14 cellular contexts compared by ENCODE assay signal in genomic region chr2:66683068-66683467, GRCh38.
DNase-seq lines count a peak whose midpoint lies in the region; ATAC-seq, FAIRE-seq and TF ChIP-seq lines count a peak whose summit lies in the region.
"Had no signal": no experiment of that assay in that cellular context is flagged by ENCODE, and none has a peak within 500 bp of the region (broad histone marks: within the 10 kb centered on the region; RNA-seq: fewer than 3 reads in every experiment).

No MANE protein-coding gene starts in this region.

- WGBS in IMR-90 (ENCODE audit: extremely low coverage in 2 of 2, insufficient read length in 1 of 2), 2 experiments = no CpG with 5 or more reads among the region's 2 CpGs
- 92% methylated on average over 2 of the region's 2 CpGs; no CpG with 5 or more reads in 1 of the 2 experiments for WGBS in endodermal cell (ENCODE audit: insufficient coverage in 1 of 2, insufficient read length in 1 of 2), 2 experiments

- H3K56ac ChIP-seq in IMR-90 (ENCODE audit: extremely low read depth, insufficient read depth, low read length) = no peak overlapping the region

- peaks cover 23% of the 10 kb centered on the region for H3K4me1 Mint-ChIP-seq in neural progenitor cell
- peaks cover 46% of the 10 kb centered on the region for H3K4me1 Mint-ChIP-seq in endodermal cell
- H3K4me1 Mint-ChIP-seq: CD4-positive, CD25-positive, alpha-beta regulatory T cell had no signal

- H2BK15ac ChIP-seq in IMR-90 (ENCODE audit: low read depth, low read length) = no peak overlapping the region; the same call in 2 of the 3 replicates

- H3K9me1 ChIP-seq in IMR-90 (ENCODE audit: insufficient read depth, low read length) = no peaks in the 10 kb centered on the region

- H3K9me3 ChIP-seq in IMR-90 (ENCODE audit: control insufficient read depth, insufficient read depth, low read length) (no peaks in the 10 kb centered on the region), kidney (ENCODE audit: control insufficient read depth in 1 of 2, low read length in 2 of 2) (no peaks in the 10 kb centered on the region), neural progenitor cell (ENCODE audit: low read depth) (no peaks in the 10 kb centered on the region), endodermal cell (ENCODE audit: control insufficient read depth, low read length) (no peaks in the 10 kb centered on the region)
- H3K9me3 ChIP-seq: BLaER1 treated with 17β-estradiol and CSF1 and Interleukin-3, amounts not matched to agents 10 nM and 100 nM; HAP-1 had no signal

- H3F3A ChIP-seq in neural progenitor cell (ENCODE audit: low read depth) = peaks cover 9% of the 10 kb centered on the region

- H2AK5ac ChIP-seq in IMR-90 (ENCODE audit: low read depth, low read length) = 0 out of 2 replicates have a peak overlapping the region, but pooled peaks have one; percentile 46

- H3K27me3 ChIP-seq in IMR-90 (ENCODE audit: control insufficient read depth, insufficient read depth, low read length) = no peaks in the 10 kb centered on the region
- no peaks in the 10 kb centered on the region for H3K27me3 ChIP-seq in neural progenitor cell
- H3K27me3 ChIP-seq in endodermal cell (ENCODE audit: control insufficient read depth, insufficient read depth, low read length, poor library complexity, severe bottlenecking) = peaks cover 66% of the 10 kb centered on the region
- H3K27me3 ChIP-seq: BLaER1 treated with 17β-estradiol and CSF1 and Interleukin-3, amounts not matched to agents 10 nM and 100 nM had no signal

- H4K5ac ChIP-seq in IMR-90 (ENCODE audit: low read depth, low read length) = no peak overlapping the region

- CTCF ChIA-PET in IMR-90 (lab: Yijun Ruan, JAX) = interaction anchor here (0.5 kb wide), 1 partner anchor 18 kb away, joined by 3 read pairs; no protein-coding TSS in a partner anchor

- H3K9me3 Mint-ChIP-seq in neural progenitor cell (no peaks in the 10 kb centered on the region), endodermal cell (no peaks in the 10 kb centered on the region)

- no peak overlapping the region for H2BK120ac ChIP-seq in IMR-90 (ENCODE audit: low read depth, low read length)

- in situ Hi-C loops in IMR-90 (cut with MboI; ENCODE audit: low sequenced_read_pairs) = no loop called here

- no peak overlapping the region for H3K23ac ChIP-seq in IMR-90 (ENCODE audit: low read depth, low read length)

- H4K20me1 ChIP-seq in IMR-90 (ENCODE audit: insufficient read depth, low read length) = no peaks in the 10 kb centered on the region
- no peaks in the 10 kb centered on the region for H4K20me1 ChIP-seq in neural progenitor cell (ENCODE audit: low read depth)
- H4K20me1 ChIP-seq: BLaER1 treated with 17β-estradiol and CSF1 and Interleukin-3, amounts not matched to agents 10 nM and 100 nM had no signal

- no peaks in the 10 kb centered on the region for H3K79me1 ChIP-seq in IMR-90 (ENCODE audit: low read depth in 1 of 2, low read length in 2 of 2)

- FAIRE-seq in D721Med (lab: Jason Lieb, UNC) (peak; percentile 76), kidney (lab: Jason Lieb, UNC) (no peak)
- FAIRE-seq: H1 had no signal

- dilution Hi-C loops in IMR-90 (cut with HindIII; ENCODE audit: low sequenced_read_pairs, unreplicated experiment) = no loop called here

- H3K27ac Mint-ChIP-seq in neural progenitor cell (no peak overlapping the region), endodermal cell (no peak overlapping the region)
- H3K27ac Mint-ChIP-seq: CD4-positive, CD25-positive, alpha-beta regulatory T cell had no signal

- no peak overlapping the region for H2BK5ac ChIP-seq in IMR-90 (ENCODE audit: low read depth, low read length, poor library complexity, severe bottlenecking)

- H3K36me3 ChIP-seq in IMR-90 (ENCODE audit: control insufficient read depth, insufficient read depth, low read length) = no peaks in the 10 kb centered on the region
- no peaks in the 10 kb centered on the region for H3K36me3 ChIP-seq in kidney (ENCODE audit: control insufficient read depth in 1 of 2, insufficient read depth in 2 of 2, low read length in 2 of 2)
- H3K36me3 ChIP-seq in neural progenitor cell = no peaks in the 10 kb centered on the region
- no peaks in the 10 kb centered on the region for H3K36me3 ChIP-seq in endodermal cell (ENCODE audit: control insufficient read depth, insufficient read depth, low read length)
- H3K36me3 ChIP-seq: BLaER1 treated with 17β-estradiol and CSF1 and Interleukin-3, amounts not matched to agents 10 nM and 100 nM; HAP-1 had no signal

- POLR2A ChIA-PET in IMR-90 (lab: Charles Lee; ENCODE audit: unreplicated experiment) = no interaction called here

- TF ChIP-seq CTCF in D721Med (IDR thresholded peaks at IDR 0.05; ENCODE audit: insufficient read depth, missing control alignments) = no peak
- no peak for TF ChIP-seq CTCF in IMR-90 (conservative IDR thresholded peaks at IDR 0.05; ENCODE audit: low read depth, low read length)
- no peak for TF ChIP-seq CTCF in kidney (IDR thresholded peaks at IDR 0.05; ENCODE audit: borderline replicate concordance, extremely low read depth, insufficient read depth)
- no peak for TF ChIP-seq CTCF in neural progenitor cell (IDR thresholded peaks at IDR 0.05)
- TF ChIP-seq CTCF in endodermal cell (conservative IDR thresholded peaks at IDR 0.05) = no peak

- no TSS peak for BruUV-seq in IMR-90 (replicated peaks; lab: Mats Ljungman, UMichigan)

- H3K4me2 ChIP-seq in IMR-90 (ENCODE audit: low read depth, low read length) = no peak overlapping the region
- H3K4me2 ChIP-seq in neural progenitor cell = peak overlapping the region; percentile 43
- H3K4me2 ChIP-seq: BLaER1 treated with 17β-estradiol and CSF1 and Interleukin-3, amounts not matched to agents 10 nM and 100 nM had no signal

- intact Hi-C loops in IMR-90 (cut with micrococcal nuclease) (no loop called here), kidney (cut with DNase I) (no loop called here)

- TF ChIP-seq RAD21 in IMR-90 (IDR thresholded peaks at IDR 0.05; ENCODE audit: low read length) = no peak

- H4K91ac ChIP-seq in IMR-90 (ENCODE audit: insufficient read depth, low read depth, low read length) = no peak overlapping the region

- H4K8ac ChIP-seq in IMR-90 (ENCODE audit: low read depth in 2 of 2, low read length in 2 of 2) = no peak overlapping the region; a peak in 1 of 4 replicates

- H3K4me3 Mint-ChIP-seq in neural progenitor cell (no peak overlapping the region), endodermal cell (no peak overlapping the region)
- H3K4me3 Mint-ChIP-seq: CD4-positive, CD25-positive, alpha-beta regulatory T cell had no signal

- no peaks in the 10 kb centered on the region for H3K79me2 ChIP-seq in neural progenitor cell (ENCODE audit: low read depth)

- H2AFZ ChIP-seq in IMR-90 (replicated peaks; ENCODE audit: low read length, poor library complexity) (no peak overlapping the region), neural progenitor cell (replicated peaks) (no peak overlapping the region)

- peaks cover 2% of the 10 kb centered on the region for H3K4me1 ChIP-seq in IMR-90 (ENCODE audit: control insufficient read depth, insufficient read depth, low read length)
- H3K4me1 ChIP-seq in kidney (ENCODE audit: control insufficient read depth in 1 of 2, insufficient read depth in 1 of 2, low read depth in 1 of 2, low read length in 2 of 2) = peaks cover 0 to 6% of the 10 kb centered on the region in 2 donors
- H3K4me1 ChIP-seq in neural progenitor cell = peaks cover 41% of the 10 kb centered on the region
- H3K4me1 ChIP-seq in endodermal cell (ENCODE audit: control insufficient read depth, insufficient read depth, low read length) = peaks cover 29% of the 10 kb centered on the region
- H3K4me1 ChIP-seq: BLaER1 treated with 17β-estradiol and CSF1 and Interleukin-3, amounts not matched to agents 10 nM and 100 nM had no signal

- no peak overlapping the region for H3K4ac ChIP-seq in IMR-90 (ENCODE audit: low read depth, low read length)

- TF ChIP-seq POLR2A in IMR-90 (IDR thresholded peaks at IDR 0.05; ENCODE audit: low read depth, low read length) = no peak

- H3K27ac ChIP-seq in IMR-90 (ENCODE audit: insufficient read depth, low read length) (no peak overlapping the region), kidney (ENCODE audit: low read depth in 2 of 2, low read length in 2 of 2) (peak overlapping the region; percentile 1 to 30), neural progenitor cell (no peak overlapping the region), endodermal cell (ENCODE audit: low read depth, low read length) (no peak overlapping the region)
- H3K27ac ChIP-seq: BLaER1 treated with 17β-estradiol and CSF1 and Interleukin-3, amounts not matched to agents 10 nM and 100 nM had no signal

- no peak for ATAC-seq in IMR-90 (ENCODE audit: low read depth)

- H3K4me3 ChIP-seq in IMR-90 (ENCODE audit: insufficient read depth, low read depth, low read length) (no peak overlapping the region), kidney (ENCODE audit: low read length in 2 of 2) (no peak overlapping the region), neural progenitor cell (no peak overlapping the region), endodermal cell (ENCODE audit: low read length) (no peak overlapping the region)
- H3K4me3 ChIP-seq: BLaER1 treated with 17β-estradiol and CSF1 and Interleukin-3, amounts not matched to agents 10 nM and 100 nM; HAP-1 had no signal

- no peaks in the 10 kb centered on the region for H3K36me3 Mint-ChIP-seq in neural progenitor cell
- H3K36me3 Mint-ChIP-seq in endodermal cell (ENCODE audit: low read depth) = no peaks in the 10 kb centered on the region
- H3K36me3 Mint-ChIP-seq: CD4-positive, CD25-positive, alpha-beta regulatory T cell had no signal

- H3K9ac ChIP-seq in IMR-90 (ENCODE audit: low read depth, low read length) (no peak overlapping the region), kidney (ENCODE audit: low read length in 2 of 2) (no peak overlapping the region), neural progenitor cell (no peak overlapping the region), endodermal cell (ENCODE audit: extremely low read depth, low read length, poor library complexity, severe bottlenecking) (no peak overlapping the region)
- H3K9ac ChIP-seq: BLaER1 treated with 17β-estradiol and CSF1 and Interleukin-3, amounts not matched to agents 10 nM and 100 nM had no signal

- no peak overlapping the region for H2AK9ac ChIP-seq in IMR-90 (replicated peaks; ENCODE audit: low read depth, low read length, poor library complexity)

- peaks cover 18% of the 10 kb centered on the region for H3K27me3 Mint-ChIP-seq in neural progenitor cell (ENCODE audit: insufficient read depth, low read depth)
- H3K27me3 Mint-ChIP-seq in endodermal cell (ENCODE audit: insufficient read depth) = peaks cover 41% of the 10 kb centered on the region
- H3K27me3 Mint-ChIP-seq: CD4-positive, CD25-positive, alpha-beta regulatory T cell had no signal

- no peak overlapping the region for H3K18ac ChIP-seq in IMR-90 (ENCODE audit: low read depth, low read length)

- no peak overlapping the region for H2BK20ac ChIP-seq in IMR-90 (ENCODE audit: low read depth, low read length)

- DNase-seq in D721Med (ENCODE audit: insufficient read length, low spot score) (no peak), IMR-90 (no peak), kidney (no peak), neural progenitor cell (ENCODE audit: low spot score) (no peak), SIG-M5 treated with dmso at 0.1 percent for 504 hours (lab: John Stamatoyannopoulos, UW; ENCODE audit: unreplicated experiment) (no peak), endodermal cell (no peak)
- DNase-seq in effector CD4-positive, alpha-beta T cell = no peak
- no peak for DNase-seq in stimulated activated CD4-positive, alpha-beta T cell treated with anti-CD3 and anti-CD28 coated beads, Interleukin-2, amount 100 ng/mL, for 24 hours
- DNase-seq: 8988T; CD4-positive, CD25-positive, alpha-beta regulatory T cell; DMS 273 treated with DMSO at 0.1 percent for 48 hours had no signal

- H3K14ac ChIP-seq in IMR-90 (replicated peaks; ENCODE audit: low read depth, low read length) = 0 out of 2 replicates have a peak overlapping the region, but pooled peaks have one; percentile 40

Comparison
In these comparisons a context has a peak if more than half of its experiments do, and no peak if none do; other contexts are left out.
1. H3K27ac ChIP-seq: peak in kidney (2 of 2); none in IMR-90 (single experiment), neural progenitor cell (single experiment) and endodermal cell (single experiment).